12 cellular contexts compared by ENCODE assay signal in the genomic region with DNA sequence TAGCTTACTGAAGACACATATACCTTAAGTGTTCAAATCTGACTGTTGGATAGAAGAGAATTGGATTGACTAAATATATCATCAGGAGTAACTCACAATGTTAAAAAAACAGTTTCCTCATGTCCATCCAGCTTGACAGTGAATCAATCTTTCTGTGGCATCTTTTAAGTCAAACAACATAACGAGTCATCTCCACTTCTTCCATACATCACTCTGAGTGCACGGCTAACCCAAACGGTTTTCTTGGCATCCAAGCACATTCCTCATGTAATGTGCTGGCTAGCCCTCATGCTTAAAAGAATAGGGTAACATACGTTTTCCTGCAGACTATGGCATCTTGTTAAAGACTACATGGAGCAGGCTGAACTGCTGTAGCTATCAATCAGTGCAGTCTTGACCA.
"Had no signal": no experiment of that assay in that cellular context is flagged by ENCODE, and none has a peak within 500 bp of the region (broad histone marks: within the 10 kb centered on the region; RNA-seq: fewer than 3 reads in every experiment).

No MANE protein-coding gene starts in this region.

- H3K36me3 ChIP-seq: brain microvascular endothelial cell, esophagus muscularis mucosa, gastrocnemius medialis, sigmoid colon had no signal

- ATAC-seq: activated CD4-positive, alpha-beta T cell treated with anti-CD3 and anti-CD28 coated beads for 36 hours; gastrocnemius medialis; T-cell had no signal

- H3K27ac ChIP-seq: brain microvascular endothelial cell, esophagus muscularis mucosa, gastrocnemius medialis, sigmoid colon, VCaP had no signal

- DNase-seq: activated CD4-positive, alpha-beta memory T cell treated with anti-CD3 and anti-CD28 coated beads, Interleukin-2, amount 10 ng/mL, durations not matched to agents 7 days and 5 days; activated CD4-positive, alpha-beta T cell treated with anti-CD3 and anti-CD28 coated beads for 36 hours; activated naive CD4-positive, alpha-beta T cell; brain microvascular endothelial cell; gastrocnemius medialis; sigmoid colon; stimulated activated CD4-positive, alpha-beta T cell treated with anti-CD3 and anti-CD28 coated beads, Interleukin-4, amount 100 ng/mL, for 1 hour; stimulated activated CD8-positive, alpha-beta memory T cell treated with anti-CD3 and anti-CD28 coated beads, Interleukin-4, amount 100 ng/mL, for 48 hours; T-cell; T1000 had no signal

- H3K4me1 ChIP-seq: esophagus muscularis mucosa, gastrocnemius medialis, sigmoid colon had no signal

- H3K27me3 ChIP-seq: brain microvascular endothelial cell, esophagus muscularis mucosa, gastrocnemius medialis, sigmoid colon had no signal

- H3K9me3 ChIP-seq: esophagus muscularis mucosa, gastrocnemius medialis, sigmoid colon had no signal

- H3K4me3 ChIP-seq: esophagus muscularis mucosa, gastrocnemius medialis, sigmoid colon had no signal
